Comparison of ENCODE assay signal across 1 cellular context in the genomic region with DNA sequence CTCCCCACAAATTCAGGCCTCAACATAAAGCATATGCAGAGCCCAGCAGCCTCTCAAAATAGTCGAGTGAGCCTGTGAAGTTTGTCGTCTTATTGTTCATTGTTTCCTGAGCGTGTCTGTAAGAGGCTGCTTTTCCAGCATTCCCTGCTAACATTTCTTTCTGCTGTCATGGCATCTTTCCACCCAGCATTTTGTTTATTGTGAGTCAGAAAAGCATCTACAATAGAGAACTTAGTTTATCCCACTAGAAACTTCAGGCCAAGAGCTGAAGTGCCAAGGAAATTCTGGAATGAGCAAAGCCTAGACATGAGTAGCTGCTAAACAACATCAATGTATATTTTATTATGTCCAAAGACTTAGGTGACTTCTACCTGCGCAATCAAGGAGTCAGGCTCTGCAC.
TF ChIP-seq lines count a peak whose summit lies in the region.

No MANE protein-coding gene starts in this region.

TF ChIP-seq in GM23338, 12 proteins besides CTCF, POLR2A, EP300 and RAD21:
- TF ChIP-seq, protein P1, sequence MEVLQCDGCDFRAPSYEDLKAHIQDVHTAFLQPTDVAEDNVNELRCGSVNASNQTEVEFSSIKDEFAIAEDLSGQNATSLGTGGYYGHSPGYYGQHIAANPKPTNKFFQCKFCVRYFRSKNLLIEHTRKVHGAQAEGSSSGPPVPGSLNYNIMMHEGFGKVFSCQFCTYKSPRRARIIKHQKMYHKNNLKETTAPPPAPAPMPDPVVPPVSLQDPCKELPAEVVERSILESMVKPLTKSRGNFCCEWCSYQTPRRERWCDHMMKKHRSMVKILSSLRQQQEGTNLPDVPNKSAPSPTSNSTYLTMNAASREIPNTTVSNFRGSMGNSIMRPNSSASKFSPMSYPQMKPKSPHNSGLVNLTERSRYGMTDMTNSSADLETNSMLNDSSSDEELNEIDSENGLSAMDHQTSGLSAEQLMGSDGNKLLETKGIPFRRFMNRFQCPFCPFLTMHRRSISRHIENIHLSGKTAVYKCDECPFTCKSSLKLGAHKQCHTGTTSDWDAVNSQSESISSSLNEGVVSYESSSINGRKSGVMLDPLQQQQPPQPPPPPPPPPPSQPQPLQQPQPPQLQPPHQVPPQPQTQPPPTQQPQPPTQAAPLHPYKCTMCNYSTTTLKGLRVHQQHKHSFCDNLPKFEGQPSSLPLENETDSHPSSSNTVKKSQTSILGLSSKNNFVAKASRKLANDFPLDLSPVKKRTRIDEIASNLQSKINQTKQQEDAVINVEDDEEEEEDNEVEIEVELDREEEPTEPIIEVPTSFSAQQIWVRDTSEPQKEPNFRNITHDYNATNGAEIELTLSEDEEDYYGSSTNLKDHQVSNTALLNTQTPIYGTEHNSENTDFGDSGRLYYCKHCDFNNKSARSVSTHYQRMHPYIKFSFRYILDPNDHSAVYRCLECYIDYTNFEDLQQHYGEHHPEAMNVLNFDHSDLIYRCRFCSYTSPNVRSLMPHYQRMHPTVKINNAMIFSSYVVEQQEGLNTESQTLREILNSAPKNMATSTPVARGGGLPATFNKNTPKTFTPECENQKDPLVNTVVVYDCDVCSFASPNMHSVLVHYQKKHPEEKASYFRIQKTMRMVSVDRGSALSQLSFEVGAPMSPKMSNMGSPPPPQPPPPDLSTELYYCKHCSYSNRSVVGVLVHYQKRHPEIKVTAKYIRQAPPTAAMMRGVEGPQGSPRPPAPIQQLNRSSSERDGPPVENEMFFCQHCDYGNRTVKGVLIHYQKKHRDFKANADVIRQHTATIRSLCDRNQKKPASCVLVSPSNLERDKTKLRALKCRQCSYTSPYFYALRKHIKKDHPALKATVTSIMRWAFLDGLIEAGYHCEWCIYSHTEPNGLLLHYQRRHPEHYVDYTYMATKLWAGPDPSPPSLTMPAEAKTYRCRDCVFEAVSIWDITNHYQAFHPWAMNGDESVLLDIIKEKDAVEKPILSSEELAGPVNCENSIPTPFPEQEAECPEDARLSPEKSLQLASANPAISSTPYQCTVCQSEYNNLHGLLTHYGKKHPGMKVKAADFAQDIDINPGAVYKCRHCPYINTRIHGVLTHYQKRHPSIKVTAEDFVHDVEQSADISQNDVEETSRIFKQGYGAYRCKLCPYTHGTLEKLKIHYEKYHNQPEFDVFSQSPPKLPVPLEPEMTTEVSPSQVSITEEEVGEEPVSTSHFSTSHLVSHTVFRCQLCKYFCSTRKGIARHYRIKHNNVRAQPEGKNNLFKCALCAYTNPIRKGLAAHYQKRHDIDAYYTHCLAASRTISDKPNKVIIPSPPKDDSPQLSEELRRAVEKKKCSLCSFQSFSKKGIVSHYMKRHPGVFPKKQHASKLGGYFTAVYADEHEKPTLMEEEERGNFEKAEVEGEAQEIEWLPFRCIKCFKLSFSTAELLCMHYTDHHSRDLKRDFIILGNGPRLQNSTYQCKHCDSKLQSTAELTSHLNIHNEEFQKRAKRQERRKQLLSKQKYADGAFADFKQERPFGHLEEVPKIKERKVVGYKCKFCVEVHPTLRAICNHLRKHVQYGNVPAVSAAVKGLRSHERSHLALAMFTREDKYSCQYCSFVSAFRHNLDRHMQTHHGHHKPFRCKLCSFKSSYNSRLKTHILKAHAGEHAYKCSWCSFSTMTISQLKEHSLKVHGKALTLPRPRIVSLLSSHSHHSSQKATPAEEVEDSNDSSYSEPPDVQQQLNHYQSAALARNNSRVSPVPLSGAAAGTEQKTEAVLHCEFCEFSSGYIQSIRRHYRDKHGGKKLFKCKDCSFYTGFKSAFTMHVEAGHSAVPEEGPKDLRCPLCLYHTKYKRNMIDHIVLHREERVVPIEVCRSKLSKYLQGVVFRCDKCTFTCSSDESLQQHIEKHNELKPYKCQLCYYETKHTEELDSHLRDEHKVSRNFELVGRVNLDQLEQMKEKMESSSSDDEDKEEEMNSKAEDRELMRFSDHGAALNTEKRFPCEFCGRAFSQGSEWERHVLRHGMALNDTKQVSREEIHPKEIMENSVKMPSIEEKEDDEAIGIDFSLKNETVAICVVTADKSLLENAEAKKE (CRISPR knock-in tag; IDR thresholded peaks at IDR 0.05): no peak
- TF ChIP-seq EZH2 (IDR thresholded peaks at IDR 0.05; ENCODE audit: low read depth, unreplicated experiment): no peak
- no peak for TF ChIP-seq ZNF331 (CRISPR knock-in tag; IDR thresholded peaks at IDR 0.05; ENCODE audit: low read depth)
- TF ChIP-seq STAT1 (IDR thresholded peaks at IDR 0.05; ENCODE audit: unreplicated experiment): no peak
- no peak for TF ChIP-seq ZNF114 (CRISPR knock-in tag; IDR thresholded peaks at IDR 0.05)
- TF ChIP-seq, protein P2, sequence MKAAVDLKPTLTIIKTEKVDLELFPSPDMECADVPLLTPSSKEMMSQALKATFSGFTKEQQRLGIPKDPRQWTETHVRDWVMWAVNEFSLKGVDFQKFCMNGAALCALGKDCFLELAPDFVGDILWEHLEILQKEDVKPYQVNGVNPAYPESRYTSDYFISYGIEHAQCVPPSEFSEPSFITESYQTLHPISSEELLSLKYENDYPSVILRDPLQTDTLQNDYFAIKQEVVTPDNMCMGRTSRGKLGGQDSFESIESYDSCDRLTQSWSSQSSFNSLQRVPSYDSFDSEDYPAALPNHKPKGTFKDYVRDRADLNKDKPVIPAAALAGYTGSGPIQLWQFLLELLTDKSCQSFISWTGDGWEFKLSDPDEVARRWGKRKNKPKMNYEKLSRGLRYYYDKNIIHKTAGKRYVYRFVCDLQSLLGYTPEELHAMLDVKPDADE (IDR thresholded peaks at IDR 0.05): no peak
- TF ChIP-seq NANOG (IDR thresholded peaks at IDR 0.05; ENCODE audit: borderline replicate concordance): no peak
- no peak for TF ChIP-seq JUNB (IDR thresholded peaks at IDR 0.05; ENCODE audit: unreplicated experiment)
- TF ChIP-seq POLR2AphosphoS5 (IDR thresholded peaks at IDR 0.05; ENCODE audit: low read depth): no peak
- TF ChIP-seq CREB1 (CRISPR knock-in tag; IDR thresholded peaks at IDR 0.05; ENCODE audit: low read depth): no peak
- TF ChIP-seq, protein P3, sequence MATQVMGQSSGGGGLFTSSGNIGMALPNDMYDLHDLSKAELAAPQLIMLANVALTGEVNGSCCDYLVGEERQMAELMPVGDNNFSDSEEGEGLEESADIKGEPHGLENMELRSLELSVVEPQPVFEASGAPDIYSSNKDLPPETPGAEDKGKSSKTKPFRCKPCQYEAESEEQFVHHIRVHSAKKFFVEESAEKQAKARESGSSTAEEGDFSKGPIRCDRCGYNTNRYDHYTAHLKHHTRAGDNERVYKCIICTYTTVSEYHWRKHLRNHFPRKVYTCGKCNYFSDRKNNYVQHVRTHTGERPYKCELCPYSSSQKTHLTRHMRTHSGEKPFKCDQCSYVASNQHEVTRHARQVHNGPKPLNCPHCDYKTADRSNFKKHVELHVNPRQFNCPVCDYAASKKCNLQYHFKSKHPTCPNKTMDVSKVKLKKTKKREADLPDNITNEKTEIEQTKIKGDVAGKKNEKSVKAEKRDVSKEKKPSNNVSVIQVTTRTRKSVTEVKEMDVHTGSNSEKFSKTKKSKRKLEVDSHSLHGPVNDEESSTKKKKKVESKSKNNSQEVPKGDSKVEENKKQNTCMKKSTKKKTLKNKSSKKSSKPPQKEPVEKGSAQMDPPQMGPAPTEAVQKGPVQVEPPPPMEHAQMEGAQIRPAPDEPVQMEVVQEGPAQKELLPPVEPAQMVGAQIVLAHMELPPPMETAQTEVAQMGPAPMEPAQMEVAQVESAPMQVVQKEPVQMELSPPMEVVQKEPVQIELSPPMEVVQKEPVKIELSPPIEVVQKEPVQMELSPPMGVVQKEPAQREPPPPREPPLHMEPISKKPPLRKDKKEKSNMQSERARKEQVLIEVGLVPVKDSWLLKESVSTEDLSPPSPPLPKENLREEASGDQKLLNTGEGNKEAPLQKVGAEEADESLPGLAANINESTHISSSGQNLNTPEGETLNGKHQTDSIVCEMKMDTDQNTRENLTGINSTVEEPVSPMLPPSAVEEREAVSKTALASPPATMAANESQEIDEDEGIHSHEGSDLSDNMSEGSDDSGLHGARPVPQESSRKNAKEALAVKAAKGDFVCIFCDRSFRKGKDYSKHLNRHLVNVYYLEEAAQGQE (IDR thresholded peaks at IDR 0.05; ENCODE audit: unreplicated experiment): no peak
- TF ChIP-seq EZH2phosphoT487 (IDR thresholded peaks at IDR 0.05; ENCODE audit: unreplicated experiment): no peak
